In the genomic region with DNA sequence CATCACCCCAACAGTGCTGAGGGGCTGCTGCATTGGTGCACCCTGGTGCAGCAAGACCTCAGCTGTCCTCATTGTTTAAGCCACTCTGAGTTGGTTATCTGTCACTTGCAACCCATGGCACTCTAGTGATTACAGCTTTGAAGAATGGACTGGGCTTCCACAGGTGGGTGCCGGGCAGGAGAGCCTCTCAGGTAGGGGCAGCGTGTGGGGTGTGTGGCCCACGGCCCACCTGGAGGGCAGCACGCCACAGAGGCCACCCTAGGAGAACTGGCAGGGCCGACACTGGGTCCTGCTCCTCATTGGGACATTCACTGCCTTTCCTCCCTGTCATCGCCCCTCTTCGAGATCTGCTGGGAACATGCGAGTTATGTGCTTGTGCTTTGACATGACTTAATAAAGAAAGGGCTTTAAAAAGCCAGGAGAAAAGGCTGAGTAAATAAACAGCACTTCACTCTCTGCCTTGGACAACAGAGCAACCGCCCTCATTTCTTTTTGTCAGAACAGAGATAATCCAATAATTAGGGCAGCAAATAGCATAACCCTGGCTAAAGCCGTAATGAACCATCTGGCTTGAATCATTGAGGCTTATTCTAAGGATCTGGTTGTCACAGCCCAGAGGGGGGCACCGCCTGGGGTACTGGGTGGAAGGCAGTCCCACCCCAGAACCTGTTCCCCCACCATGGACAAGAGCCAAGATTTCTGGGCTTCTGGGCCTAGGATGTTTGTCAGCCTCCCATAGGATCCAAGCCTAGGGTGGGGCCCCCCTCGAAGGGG, we compare ENCODE assay signal across 26 cellular contexts.
A peak's percentile ranks its signal among the peaks of the same experiment; 100 is the strongest.
DNase-seq lines count a peak whose midpoint lies in the region; ATAC-seq and TF ChIP-seq lines count a peak whose summit lies in the region.
"Had no signal": no experiment of that assay in that cellular context is flagged by ENCODE, and none has a peak within 500 bp of the region (broad histone marks: within the 10 kb centered on the region; RNA-seq: fewer than 3 reads in every experiment).

No MANE protein-coding gene starts in this region.

- DNase-seq in NCI-H1417 (lab: John Stamatoyannopoulos, UW) (peak in 2 of 3 experiments; percentile 29 to 62), NCI-H1417 treated with DMSO at 0.1 percent for 48 hours (lab: John Stamatoyannopoulos, UW) (no peak), NCI-H1694 (lab: John Stamatoyannopoulos, UW) (peak; percentile 18), WERI-Rb-1 (peak; percentile 79), SKM-1 (lab: John Stamatoyannopoulos, UW; ENCODE audit: unreplicated experiment) (no peak), superior temporal gyrus (ENCODE audit: extremely low spot score) (no peak)
- DNase-seq: activated CD4-positive, alpha-beta T cell treated with anti-CD3 and anti-CD28 coated beads, Interleukin-2, amount 10 ng/mL, durations not matched to agents 7 days and 5 days; activated CD8-positive, alpha-beta memory T cell treated with anti-CD3 and anti-CD28 coated beads, Interleukin-2, amount 10 ng/mL, durations not matched to agents 7 days and 5 days; activated naive CD4-positive, alpha-beta T cell treated with anti-CD3 and anti-CD28 coated beads, Interleukin-2, amount 10 ng/mL, durations not matched to agents 7 days and 5 days; activated T-cell treated with anti-CD3 and anti-CD28 coated beads, Interleukin-2, amount 50 U/mL, for 72 hours; amniotic stem cell; cortex of kidney; DMS79; foreskin melanocyte; GOT3; Karpas-422; MV-4-11; NCI-H2029; NCI-H446 treated with DMSO at 0.1 percent for 48 hours had no signal

- H3K9me3 ChIP-seq in WERI-Rb-1 (ENCODE audit: severe bottlenecking) (no peaks in the 10 kb centered on the region), muscle layer of duodenum (ENCODE audit: control insufficient read depth in 1 of 2, low read length in 2 of 2) (no peaks in the 10 kb centered on the region)
- H3K9me3 ChIP-seq: neutrophil, prostate gland, SJSA1 had no signal

- peaks cover 0 to 9% of the 10 kb centered on the region in 2 donors for H3K4me1 ChIP-seq in muscle layer of duodenum (ENCODE audit: control insufficient read depth in 1 of 2, insufficient read depth in 2 of 2, low read length in 2 of 2)
- H3K4me1 ChIP-seq: SJSA1 had no signal

- no peak for TF ChIP-seq CTCF in WERI-Rb-1 (IDR thresholded peaks at IDR 0.05; ENCODE audit: low read depth, low read length)

- no peak for ATAC-seq in HG03045 (IDR thresholded peaks at IDR 0.05; ENCODE audit: unreplicated experiment)
- ATAC-seq: activated CD8-positive, alpha-beta memory T cell treated with anti-CD3 and anti-CD28 coated beads, Interleukin-2, amount 10 ng/mL, durations not matched to agents 7 days and 5 days; activated T-cell treated with anti-CD3 and anti-CD28 coated beads, Interleukin-2, amount 50 U/mL, for 72 hours; Panc1 had no signal

- H3K36me3 ChIP-seq in WERI-Rb-1 (peaks cover 30% of the 10 kb centered on the region), muscle layer of duodenum (ENCODE audit: control insufficient read depth in 1 of 2, insufficient read depth in 2 of 2, low read length in 2 of 2) (no peaks in the 10 kb centered on the region)
- H3K36me3 ChIP-seq: neutrophil, prostate gland, SJSA1 had no signal

- H3K27ac ChIP-seq in WERI-Rb-1 = peak overlapping the region; percentile 88
- H3K27ac ChIP-seq in muscle layer of duodenum (ENCODE audit: low read length) = peak overlapping the region; percentile 3
- H3K27ac ChIP-seq: neutrophil, prostate gland, SJSA1 had no signal

- H3K27me3 ChIP-seq in WERI-Rb-1 (ENCODE audit: insufficient read depth, low read depth, severe bottlenecking) (no peaks in the 10 kb centered on the region), muscle layer of duodenum (ENCODE audit: low read depth, low read length) (peaks cover 11% of the 10 kb centered on the region)

- H3K4me3 ChIP-seq in WERI-Rb-1 (ENCODE audit: low read depth, low read length) (peak overlapping the region; percentile 58), muscle layer of duodenum (ENCODE audit: low read depth in 1 of 2, low read length in 2 of 2) (no peak overlapping the region)
- H3K4me3 ChIP-seq: lung, prostate gland, SJSA1 had no signal

Comparison
In these comparisons a context has a peak if more than half of its experiments do, and no peak if none do; other contexts are left out.
1. DNase-seq: peak in NCI-H1417 (2 of 3), NCI-H1694 (single experiment) and WERI-Rb-1 (single experiment); none in NCI-H1417 treated with DMSO at 0.1 percent for 48 hours (single experiment), SKM-1 (single experiment) and superior temporal gyrus (single experiment).